8 cellular contexts compared by ENCODE assay signal in genomic region chr12:28190321-28191017, GRCh38. TPM values are rescaled to one million over a fixed set of nuclear protein-coding genes. Genes with fewer than 3 reads are reported as not detected.
DNase-seq lines count a peak whose midpoint lies in the region; ATAC-seq and TF ChIP-seq lines count a peak whose summit lies in the region.

Gene CCDC91, plus strand, starts transcription at chr12:28190456. Its CDS starts 66,760 bp downstream, at chr12:28257216.

- H3K4me1 Mint-ChIP-seq in CD4-positive, alpha-beta T cell (ENCODE audit: low read depth): peaks cover 65% of the 10 kb centered on the region
- peaks cover 35 to 44% of the 10 kb centered on the region in 2 donors for H3K4me1 Mint-ChIP-seq in effector memory CD8-positive, alpha-beta T cell (ENCODE audit: low read depth in 2 of 2)

- H3K9me3 ChIP-seq in CD4-positive, alpha-beta T cell (ENCODE audit: control insufficient read depth, low read length): no peaks in the 10 kb centered on the region

- DNase-seq in CD4-positive, alpha-beta T cell: peak; percentile 82 to 92 (median 86)
- DNase-seq in HK-2 (ENCODE audit: unreplicated experiment) (peak; percentile 84), NOMO-1 (lab: John Stamatoyannopoulos, UW; ENCODE audit: unreplicated experiment in 2 of 2) (peak; percentile 70 to 82), mesendoderm (peak; percentile 83)
- DNase-seq in activated CD8-positive, alpha-beta memory T cell treated with anti-CD3 and anti-CD28 coated beads for 4 hours (ENCODE audit: low read depth in 2 of 2): peak; percentile 70 to 84
- DNase-seq in effector memory CD8-positive, alpha-beta T cell: peak; percentile 94
- DNase-seq in stimulated activated CD8-positive, alpha-beta memory T cell treated with anti-CD3 and anti-CD28 coated beads, Interleukin-15, amount 100 ng/mL, for 24 hours (ENCODE audit: low read depth): peak; percentile 64

- H3K36me3 Mint-ChIP-seq in CD4-positive, alpha-beta T cell (ENCODE audit: low read depth): peaks cover 48% of the 10 kb centered on the region
- H3K36me3 Mint-ChIP-seq in effector memory CD8-positive, alpha-beta T cell (ENCODE audit: insufficient read depth): peaks cover 18% of the 10 kb centered on the region

- no peak for TF ChIP-seq CTCF in CD4-positive, alpha-beta T cell (IDR thresholded peaks at IDR 0.05)

- peak within 1 kb of the TSS; percentile 78 for H3K4me3 ChIP-seq in mesendoderm (ENCODE audit: low read length)

- peak; percentile 79 for ATAC-seq in CD4-positive, alpha-beta T cell (ENCODE audit: poor library complexity)
- peak; percentile 96 for ATAC-seq in GM19455 (IDR thresholded peaks at IDR 0.05; ENCODE audit: unreplicated experiment)
- peak; percentile 76 for ATAC-seq in effector memory CD8-positive, alpha-beta T cell (replicated peaks)

- peak within 1 kb of the TSS; percentile 84 for H4K5ac ChIP-seq in mesendoderm (ENCODE audit: low read length)

- H3K27me3 Mint-ChIP-seq in CD4-positive, alpha-beta T cell: no peaks in the 10 kb centered on the region
- H3K27me3 Mint-ChIP-seq in effector memory CD8-positive, alpha-beta T cell: no peaks in the 10 kb centered on the region

- H3K4me1 ChIP-seq in mesendoderm (ENCODE audit: control insufficient read depth, low read depth, low read length): no peaks in the 10 kb centered on the region

- peak within 1 kb of the TSS; percentile 91 for H3K4me2 ChIP-seq in mesendoderm (ENCODE audit: low read length)

- no peak within 1 kb of the TSS for H2AK5ac ChIP-seq in mesendoderm (ENCODE audit: low read length)

- no peaks in the 10 kb centered on the region for H3K27me3 ChIP-seq in CD4-positive, alpha-beta T cell (ENCODE audit: control insufficient read depth, insufficient read depth, low read length)
- H3K27me3 ChIP-seq in mesendoderm (ENCODE audit: insufficient read depth, low read length, poor library complexity): no peaks in the 10 kb centered on the region

- H3K56ac ChIP-seq in mesendoderm (ENCODE audit: low read length): peak within 1 kb of the TSS; percentile 98

- peak within 1 kb of the TSS; percentile 72 for H3K23ac ChIP-seq in mesendoderm (ENCODE audit: low read length)

- peak within 1 kb of the TSS; percentile 97 for H4K8ac ChIP-seq in mesendoderm (ENCODE audit: low read depth, low read length)

- H3K4ac ChIP-seq in mesendoderm (ENCODE audit: low read depth, low read length): no peak within 1 kb of the TSS

- H2BK5ac ChIP-seq in mesendoderm (ENCODE audit: low read length): no peak within 1 kb of the TSS

- H3K18ac ChIP-seq in mesendoderm (ENCODE audit: low read length): peak within 1 kb of the TSS; percentile 82

- H3K4me3 Mint-ChIP-seq in CD4-positive, alpha-beta T cell: peak within 1 kb of the TSS; percentile 97
- peak within 1 kb of the TSS; percentile 95 to 97 for H3K4me3 Mint-ChIP-seq in effector memory CD8-positive, alpha-beta T cell

- no peak within 1 kb of the TSS for H2BK15ac ChIP-seq in mesendoderm (replicated peaks; ENCODE audit: low read depth)

- CTCF ChIA-PET in CD4-positive, alpha-beta T cell (lab: Charles Lee): interaction anchor here (1.0 to 1.4 kb wide), 2 partner anchors 32 to 34 kb away, joined by 3 to 6 read pairs; no protein-coding TSS in a partner anchor

- H3K27ac Mint-ChIP-seq in CD4-positive, alpha-beta T cell: peak within 1 kb of the TSS; percentile 99
- H3K27ac Mint-ChIP-seq in effector memory CD8-positive, alpha-beta T cell: peak within 1 kb of the TSS; percentile 100

- H2BK120ac ChIP-seq in mesendoderm (ENCODE audit: low read depth, low read length): no peak within 1 kb of the TSS

- intact Hi-C loops in CD4-positive, alpha-beta T cell (cut with DNase I, micrococcal nuclease): loop anchor here (2.0 to 10.0 kb wide), 8 partner anchors 42 to 1184 kb away; partner anchors contain the start of genes MED21 (in 1 of the 2), MRPS35 (in 1 of the 2), STK38L (in 1 of the 2) and TM7SF3 (in 1 of the 2)

- no peaks in the 10 kb centered on the region for H3K36me3 ChIP-seq in mesendoderm (ENCODE audit: control insufficient read depth, insufficient read depth, low read length)

- POLR2A ChIA-PET in CD4-positive, alpha-beta T cell (lab: Charles Lee): interaction anchor here (0.5 to 3.2 kb wide), 24 partner anchors 10 to 1357 kb away, joined by 3 to 31 read pairs (median 4); partner anchors contain the start of genes ITPR2, KLHL42 and MANSC4

- peak within 1 kb of the TSS; percentile 98 for H3K27ac ChIP-seq in CD4-positive, alpha-beta T cell (ENCODE audit: low read depth, low read length)
- H3K27ac ChIP-seq in mesendoderm (ENCODE audit: low read depth, low read length): peak within 1 kb of the TSS; percentile 17

- H3K79me1 ChIP-seq in mesendoderm (ENCODE audit: low read length): peaks cover 7% of the 10 kb centered on the region

- peaks cover 16% of the 10 kb centered on the region for H3K79me2 ChIP-seq in mesendoderm (ENCODE audit: control insufficient read depth, insufficient read depth, low read length)

- peaks cover 7% of the 10 kb centered on the region for H3K9me3 Mint-ChIP-seq in CD4-positive, alpha-beta T cell
- no peaks in the 10 kb centered on the region for H3K9me3 Mint-ChIP-seq in effector memory CD8-positive, alpha-beta T cell

- whole genome bisulfite sequencing in mesendoderm (ENCODE audit: extremely low coverage, insufficient coverage, low lambda C conversion rate): no CpG with 5 or more reads among the region's 72 CpGs

- peak within 1 kb of the TSS; percentile 88 for H3K9ac ChIP-seq in mesendoderm (ENCODE audit: low read length)

RNA-seq across cellular contexts. Expression of gene CCDC91, which starts in this region (rescaled TPM):
- 10 to 100 TPM; 52.9 to 55.3 TPM for total RNA-seq in CD4-positive, alpha-beta T cell
- 35.7 TPM for polyA plus RNA-seq in mesendoderm (2013, experiment 1 of 2)
- 27.8 TPM for polyA plus RNA-seq in mesendoderm (2013, experiment 2 of 2)

Comparison
In these comparisons a context has a peak if more than half of its experiments do, and no peak if none do; other contexts are left out.
1. Peak in every context shown above with its lines: DNase-seq, ATAC-seq, H3K4me3 ChIP-seq and H3K27ac ChIP-seq.